In the genomic region with DNA sequence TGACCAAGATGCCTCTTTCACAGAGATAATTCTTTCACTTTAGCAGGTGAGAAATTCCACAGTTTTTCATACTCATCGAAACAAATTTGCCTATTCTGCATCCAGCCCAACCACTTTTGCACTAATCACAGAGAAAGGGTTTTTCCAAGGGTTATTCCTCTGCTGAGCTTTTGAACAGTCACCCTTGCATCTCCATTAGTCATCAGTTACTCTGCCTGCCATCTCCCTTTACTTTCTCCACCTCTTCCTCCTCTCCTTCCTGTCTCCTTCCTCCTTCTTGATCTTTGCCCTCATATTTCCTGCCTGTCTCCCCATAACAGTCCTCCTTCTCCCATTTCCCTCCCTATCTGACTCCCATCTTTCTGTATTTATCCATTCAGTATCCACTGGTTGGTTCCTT, we compare ENCODE assay signal across 19 cellular contexts. TPM values are rescaled to one million over a fixed set of nuclear protein-coding genes. Genes with fewer than 3 reads are reported as not detected.
DNase-seq lines count a peak whose midpoint lies in the region; ATAC-seq and TF ChIP-seq lines count a peak whose summit lies in the region.
"Had no signal": no experiment of that assay in that cellular context is flagged by ENCODE, and none has a peak within 500 bp of the region (broad histone marks: within the 10 kb centered on the region; RNA-seq: fewer than 3 reads in every experiment).

No MANE protein-coding gene starts in this region.

- peak; percentile 45 for DNase-seq in EH (ENCODE audit: low read depth)
- DNase-seq in RPMI7951 (ENCODE audit: low read depth) = peak; percentile 37
- DNase-seq in glomerular visceral epithelial cell (ENCODE audit: extremely low spot score) = peak; percentile 15
- DNase-seq in NCI-H1417 (lab: John Stamatoyannopoulos, UW) = no peak
- DNase-seq in GM13977 (ENCODE audit: low spot score) = no peak
- DNase-seq: activated T-cell treated with anti-CD3 and anti-CD28 coated beads, Interleukin-2, amount 50 U/mL, for 1 hour; BE2C; effector memory CD8-positive, alpha-beta T cell; immature natural killer cell; MM.1S; natural killer cell; NCI-H1930; NCI-H524 treated with DMSO at 0.1 percent for 48 hours; OCI-M1; tibial artery had no signal

- no peak for TF ChIP-seq CTCF in GM13977 (IDR thresholded peaks at IDR 0.05; ENCODE audit: extremely low read depth, insufficient read depth, missing control alignments)

- in situ Hi-C loops in GM13977 (cut with MboI; ENCODE audit: low pct_unique_long_range_greater_than_20kb, low sequenced_read_pairs, unreplicated experiment) = loop anchor here (25.0 kb wide), 1 partner anchor 588 kb away; no protein-coding TSS in a partner anchor

- peak; percentile 69 for ATAC-seq in HG02642 (IDR thresholded peaks at IDR 0.05; ENCODE audit: poor library complexity, unreplicated experiment)
- no peak for ATAC-seq in HG03354 (IDR thresholded peaks at IDR 0.05; ENCODE audit: poor library complexity, severe bottlenecking, unreplicated experiment)
- ATAC-seq in esophagus mucosa = no peak
- ATAC-seq: effector memory CD8-positive, alpha-beta T cell; gastroesophageal sphincter; natural killer cell had no signal

RNA-seq across cellular contexts. Expression of a gene that starts 43.9 kb away (rescaled TPM):
- total RNA-seq in RPMI7951 (2014; rRNA removed; shearing (Covaris generic)) = 84.7 and 87.0 TPM in 2 replicates
- 54.8 TPM for total RNA-seq in esophagus mucosa

RNA-seq across cellular contexts. Expression of a gene that starts 56.5 kb away (rescaled TPM):
- total RNA-seq in RPMI7951 (2014; rRNA removed; shearing (Covaris generic)) = 0.60 and 1.3 TPM in 2 replicates
- total RNA-seq in esophagus mucosa = 0.12 TPM

Comparison
In these comparisons a context has a peak if more than half of its experiments do, and no peak if none do; other contexts are left out.
1. DNase-seq: peak in EH (single experiment), RPMI7951 (single experiment) and glomerular visceral epithelial cell (single experiment); none in NCI-H1417 (0 of 3) and GM13977 (single experiment).